8 cellular contexts compared by ENCODE assay signal in the genomic region with DNA sequence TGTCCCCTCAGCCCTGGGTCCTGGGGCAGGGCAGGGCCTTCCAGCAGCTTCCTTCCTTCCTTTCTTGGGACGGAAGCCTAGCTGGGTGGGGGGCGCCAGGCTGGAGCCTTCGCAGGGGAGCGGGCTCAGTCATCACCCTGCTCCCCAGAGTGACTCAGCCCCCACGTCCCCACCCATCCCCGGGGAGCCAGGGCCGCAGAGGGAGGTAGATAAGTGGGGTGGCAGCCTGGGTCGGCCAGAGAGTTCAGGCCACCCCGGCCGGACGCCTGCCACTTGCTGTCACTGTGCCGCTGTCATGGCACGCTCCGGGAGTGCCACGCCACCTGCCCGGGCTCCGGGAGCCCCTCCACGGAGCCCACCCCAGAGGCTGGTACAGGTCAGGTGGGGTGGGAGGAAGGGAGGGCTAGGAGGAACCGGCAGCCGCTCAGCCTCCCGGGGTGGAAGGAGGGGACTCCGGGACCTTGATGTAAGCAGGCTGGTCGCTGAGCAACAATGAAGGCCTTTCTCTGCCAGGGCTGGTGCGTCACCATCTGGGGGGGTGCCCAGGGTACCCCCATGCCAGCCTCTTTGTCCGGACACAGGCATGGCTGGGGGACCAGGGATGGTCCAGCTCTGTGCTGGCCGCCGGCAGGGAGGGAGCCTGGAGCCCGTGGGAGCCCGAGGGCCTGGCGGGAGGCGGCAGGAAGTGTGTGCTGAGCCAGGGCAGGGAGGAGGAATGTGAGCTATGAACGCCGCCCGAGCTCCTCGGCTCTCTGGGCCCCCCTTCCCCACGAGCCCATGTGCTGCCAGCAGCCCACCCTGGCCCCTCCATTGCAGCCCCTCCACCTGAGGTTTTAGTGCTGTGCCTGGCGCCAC. TPM values are rescaled to one million over a fixed set of nuclear protein-coding genes. Genes with fewer than 3 reads are reported as not detected.
DNase-seq lines count a peak whose midpoint lies in the region; ATAC-seq and FAIRE-seq lines count a peak whose summit lies in the region.

No MANE protein-coding gene starts in this region.

- H3K9ac ChIP-seq in endocrine pancreas (ENCODE audit: control insufficient read depth, insufficient read depth, low read length) (peak overlapping the region; percentile 47), mucosa of rectum (ENCODE audit: low read depth in 1 of 2, low read length in 2 of 2) (peak overlapping the region in 1 of 2 donors; percentile 43)

- H3K27me3 ChIP-seq in endocrine pancreas (ENCODE audit: control insufficient read depth, insufficient read depth, low read length) (no peaks in the 10 kb centered on the region), mucosa of rectum (ENCODE audit: control insufficient read depth in 2 of 2, insufficient read depth in 2 of 2, low read length in 2 of 2) (no peaks in the 10 kb centered on the region)

- no peaks in the 10 kb centered on the region for H3K4me1 Mint-ChIP-seq in activated T-cell treated with anti-CD3 and anti-CD28 coated beads, Interleukin-2, amount 50 U/mL, for 4 hours (ENCODE audit: low read depth)

- DNase-seq in activated T-cell treated with anti-CD3 and anti-CD28 coated beads, Interleukin-2, amount 50 U/mL, for 4 hours = no peak
- DNase-seq in activated T-cell treated with anti-CD3 and anti-CD28 coated beads for 4 hours = no peak
- peak; percentile 66 for DNase-seq in urothelium cell line (ENCODE audit: low spot score)
- DNase-seq in NK-92 treated with Interleukin-12 subunit alpha and Interleukin-12 subunit beta, amount 100 ng/mL, for 24 hours (lab: John Stamatoyannopoulos, UW) = no peak

- no peak for FAIRE-seq in urothelium cell line (lab: Jason Lieb, UNC)

- H3K36me3 Mint-ChIP-seq in activated T-cell treated with anti-CD3 and anti-CD28 coated beads, Interleukin-2, amount 50 U/mL, for 4 hours (ENCODE audit: insufficient read depth) = no peaks in the 10 kb centered on the region

- H3K36me3 ChIP-seq in endocrine pancreas (ENCODE audit: control insufficient read depth, insufficient read depth, low read length) (no peaks in the 10 kb centered on the region), mucosa of rectum (ENCODE audit: control insufficient read depth in 2 of 2, insufficient read depth in 2 of 2, low read length in 2 of 2) (peaks cover 5 to 10% of the 10 kb centered on the region in 2 donors)

- H3K27ac ChIP-seq in mucosa of rectum (ENCODE audit: low read depth in 2 of 2, low read length in 2 of 2) = peak overlapping the region; percentile 74 to 82

- no peaks in the 10 kb centered on the region for H3K9me3 ChIP-seq in endocrine pancreas (ENCODE audit: control insufficient read depth, low read length)
- H3K9me3 ChIP-seq in mucosa of rectum (ENCODE audit: control insufficient read depth in 2 of 2, low read length in 2 of 2) = no peaks in the 10 kb centered on the region

- H3K4me3 Mint-ChIP-seq in activated T-cell treated with anti-CD3 and anti-CD28 coated beads, Interleukin-2, amount 50 U/mL, for 4 hours = no peak overlapping the region

- H3K9me3 Mint-ChIP-seq in activated T-cell treated with anti-CD3 and anti-CD28 coated beads, Interleukin-2, amount 50 U/mL, for 4 hours = no peaks in the 10 kb centered on the region

- H3K4me1 ChIP-seq in endocrine pancreas (ENCODE audit: control insufficient read depth, insufficient read depth, low read length) (no peaks in the 10 kb centered on the region), mucosa of rectum (ENCODE audit: control insufficient read depth in 2 of 2, insufficient read depth in 2 of 2, low read length in 2 of 2) (peaks cover 28 to 33% of the 10 kb centered on the region in 2 donors)

- H3K27me3 Mint-ChIP-seq in activated T-cell treated with anti-CD3 and anti-CD28 coated beads, Interleukin-2, amount 50 U/mL, for 4 hours (ENCODE audit: low read depth) = no peaks in the 10 kb centered on the region

- H3K4me3 ChIP-seq in endocrine pancreas (ENCODE audit: control insufficient read depth, insufficient read depth, low read length) (no peak overlapping the region), mucosa of rectum (ENCODE audit: low read length in 2 of 2) (peak overlapping the region; percentile 15 to 35)

- peak; percentile 32 to 57 for ATAC-seq in activated T-cell treated with anti-CD3 and anti-CD28 coated beads, Interleukin-2, amount 50 U/mL, for 4 hours
- no peak for ATAC-seq in GM19035 (IDR thresholded peaks at IDR 0.05; ENCODE audit: unreplicated experiment)
- ATAC-seq in HG03039 (IDR thresholded peaks at IDR 0.05; ENCODE audit: unreplicated experiment) = no peak

RNA-seq across cellular contexts. Expression of gene NHERF2, which starts 6.6 kb away (rescaled TPM):
- 1 to 10 TPM; 2.0 to 4.4 (median 2.0) TPM for total RNA-seq in activated T-cell treated with anti-CD3 and anti-CD28 coated beads, Interleukin-2, amount 50 U/mL, for 4 hours

RNA-seq across cellular contexts. Expression of gene NPW, which starts 13.7 kb away (rescaled TPM):
- total RNA-seq in activated T-cell treated with anti-CD3 and anti-CD28 coated beads, Interleukin-2, amount 50 U/mL, for 4 hours = 10 to 100 TPM in 2 of 3 donors, 1 to 10 TPM in 1; 9.2 to 19.0 (median 13.1) TPM

RNA-seq across cellular contexts. Expression of gene NTHL1, which starts 14.3 kb away (rescaled TPM):
- 10 to 100 TPM; 30.5 to 43.5 (median 34.8) TPM for total RNA-seq in activated T-cell treated with anti-CD3 and anti-CD28 coated beads, Interleukin-2, amount 50 U/mL, for 4 hours

RNA-seq across cellular contexts. Expression of gene TSC2, which starts 14.5 kb away (rescaled TPM):
- total RNA-seq in activated T-cell treated with anti-CD3 and anti-CD28 coated beads, Interleukin-2, amount 50 U/mL, for 4 hours = 10 to 100 TPM; 87.6 to 98.0 (median 94.5) TPM

RNA-seq across cellular contexts. Expression of gene ZNF598, which starts 23.7 kb away (rescaled TPM):
- total RNA-seq in activated T-cell treated with anti-CD3 and anti-CD28 coated beads, Interleukin-2, amount 50 U/mL, for 4 hours = 100 to 1,000 TPM; 118 to 127 (median 126) TPM

Comparison
In these comparisons a context has a peak if more than half of its experiments do, and no peak if none do; other contexts are left out.
1. ATAC-seq: peak in activated T-cell treated with anti-CD3 and anti-CD28 coated beads, Interleukin-2, amount 50 U/mL, for 4 hours (2 of 2); none in GM19035 (single experiment) and HG03039 (single experiment).